In genomic region chr16:56409195-56409594, GRCh38 we compare ENCODE assay signal across 14 cellular contexts. TPM values are rescaled to one million over a fixed set of nuclear protein-coding genes. Genes with fewer than 3 reads are reported as not detected.
DNase-seq lines count a peak whose midpoint lies in the region; ATAC-seq and TF ChIP-seq lines count a peak whose summit lies in the region.
"Had no signal": no experiment of that assay in that cellular context is flagged by ENCODE, and none has a peak within 500 bp of the region (broad histone marks: within the 10 kb centered on the region; RNA-seq: fewer than 3 reads in every experiment).

No MANE protein-coding gene starts in this region.

- H3K9me3 ChIP-seq in breast epithelium (no peaks in the 10 kb centered on the region), uterus (no peaks in the 10 kb centered on the region)
- H3K9me3 ChIP-seq in CD8-positive, alpha-beta memory T cell (ENCODE audit: low read length), result no peaks in the 10 kb centered on the region
- H3K9me3 ChIP-seq: lower lobe of right lung had no signal

- H3K36me3 ChIP-seq in breast epithelium, result no peaks in the 10 kb centered on the region
- H3K36me3 ChIP-seq in uterus, result no peaks in the 10 kb centered on the region
- peaks cover 44% of the 10 kb centered on the region for H3K36me3 ChIP-seq in CD8-positive, alpha-beta memory T cell (ENCODE audit: insufficient read depth, low read length)

- no TSS peak for BruUV-seq in MCF 10A (replicated peaks; lab: Mats Ljungman, UMichigan)

- no peak for TF ChIP-seq CTCF in MCF 10A (IDR thresholded peaks at IDR 0.05; ENCODE audit: unreplicated experiment)
- no peak for TF ChIP-seq CTCF in breast epithelium (IDR thresholded peaks at IDR 0.05)
- no peak for TF ChIP-seq CTCF in type B pancreatic cell (conservative IDR thresholded peaks at IDR 0.05)
- TF ChIP-seq CTCF in uterus (IDR thresholded peaks at IDR 0.05), result no peak

- peak; percentile 83 for DNase-seq in MCF 10A (ENCODE audit: unreplicated experiment)
- DNase-seq in breast epithelium (ENCODE audit: low spot score in 2 of 2), result no peak
- DNase-seq in amniotic epithelial cell (ENCODE audit: low read depth), result peak; percentile 83
- DNase-seq in iris pigment epithelial cell (ENCODE audit: low read depth), result peak; percentile 78
- no peak for DNase-seq in type B pancreatic cell (ENCODE audit: extremely low spot score, unreplicated experiment)
- DNase-seq in uterus, result no peak
- no peak for DNase-seq in CD8-positive, alpha-beta memory T cell
- DNase-seq: lower lobe of right lung, NCI-H1436 treated with DMSO at 0.1 percent for 48 hours, NCI-H526, SHP77 treated with DMSO at 0.1 percent for 48 hours had no signal

- H3K36me3 Mint-ChIP-seq in MCF 10A (ENCODE audit: insufficient read depth, unreplicated experiment) (peaks cover 59% of the 10 kb centered on the region), type B pancreatic cell (peaks cover 39% of the 10 kb centered on the region)
- H3K36me3 Mint-ChIP-seq in CD8-positive, alpha-beta memory T cell, result peaks cover 9 to 73% (median 23%) of the 10 kb centered on the region in 3 donors

- TF ChIP-seq POLR2A in breast epithelium (IDR thresholded peaks at IDR 0.05), result no peak
- no peak for TF ChIP-seq POLR2A in uterus (IDR thresholded peaks at IDR 0.05)

- peaks cover 20% of the 10 kb centered on the region for H3K4me1 Mint-ChIP-seq in MCF 10A (ENCODE audit: insufficient read depth, unreplicated experiment)
- H3K4me1 Mint-ChIP-seq in type B pancreatic cell (ENCODE audit: unreplicated experiment), result no peaks in the 10 kb centered on the region
- peaks cover 4 to 8% (median 6%) of the 10 kb centered on the region in 3 donors for H3K4me1 Mint-ChIP-seq in CD8-positive, alpha-beta memory T cell

- ATAC-seq in HG03460 (IDR thresholded peaks at IDR 0.05; ENCODE audit: unreplicated experiment), result no peak
- ATAC-seq: GM23338, lower lobe of right lung had no signal

- no peak overlapping the region for H3K27ac Mint-ChIP-seq in MCF 10A (ENCODE audit: low read depth, unreplicated experiment)
- H3K27ac Mint-ChIP-seq in type B pancreatic cell, result peak overlapping the region; percentile 61
- no peak overlapping the region for H3K27ac Mint-ChIP-seq in CD8-positive, alpha-beta memory T cell
- H3K27ac Mint-ChIP-seq: activated naive CD8-positive, alpha-beta T cell; GM23338 had no signal

- H3K27me3 ChIP-seq in breast epithelium (no peaks in the 10 kb centered on the region), uterus (no peaks in the 10 kb centered on the region)
- no peaks in the 10 kb centered on the region for H3K27me3 ChIP-seq in CD8-positive, alpha-beta memory T cell (ENCODE audit: insufficient read depth, low read length, poor library complexity, severe bottlenecking)

- H3K9me3 Mint-ChIP-seq in MCF 10A (ENCODE audit: unreplicated experiment) (no peaks in the 10 kb centered on the region), type B pancreatic cell (no peaks in the 10 kb centered on the region)
- H3K9me3 Mint-ChIP-seq in CD8-positive, alpha-beta memory T cell, result no peaks in the 10 kb centered on the region
- H3K9me3 Mint-ChIP-seq: GM23338 had no signal

- CTCF ChIA-PET in MCF 10A (lab: Yijun Ruan, JAX), result interaction anchor here (0.9 to 1.1 kb wide), 2 partner anchors 53 to 293 kb away, joined by 3 to 4 read pairs; no protein-coding TSS in a partner anchor
- CTCF ChIA-PET in CD8-positive, alpha-beta memory T cell (lab: Charles Lee), result no interaction called here

- no peak overlapping the region for H3K4me3 Mint-ChIP-seq in MCF 10A (ENCODE audit: unreplicated experiment)
- H3K4me3 Mint-ChIP-seq in type B pancreatic cell, result no peak overlapping the region
- no peak overlapping the region for H3K4me3 Mint-ChIP-seq in CD8-positive, alpha-beta memory T cell
- H3K4me3 Mint-ChIP-seq: activated naive CD8-positive, alpha-beta T cell; GM23338 had no signal

- H3K27me3 Mint-ChIP-seq in MCF 10A (ENCODE audit: insufficient read depth, unreplicated experiment) (no peaks in the 10 kb centered on the region), type B pancreatic cell (no peaks in the 10 kb centered on the region)
- H3K27me3 Mint-ChIP-seq in CD8-positive, alpha-beta memory T cell, result no peaks in the 10 kb centered on the region
- H3K27me3 Mint-ChIP-seq: activated naive CD8-positive, alpha-beta T cell had no signal

- H3K4me1 ChIP-seq in breast epithelium (no peaks in the 10 kb centered on the region), uterus (no peaks in the 10 kb centered on the region)
- H3K4me1 ChIP-seq in CD8-positive, alpha-beta memory T cell (ENCODE audit: insufficient read depth, low read length), result no peaks in the 10 kb centered on the region
- H3K4me1 ChIP-seq: lower lobe of right lung had no signal

- intact Hi-C loops in MCF 10A (cut with micrococcal nuclease), result no loop called here
- intact Hi-C loops in breast epithelium (cut with DNase I; ENCODE audit: low total_unique reads), result no loop called here
- intact Hi-C loops in uterus (cut with DNase I; ENCODE audit: low total_unique reads), result no loop called here

- H3K4me3 ChIP-seq in breast epithelium, result no peak overlapping the region
- no peak overlapping the region for H3K4me3 ChIP-seq in uterus
- H3K4me3 ChIP-seq in CD8-positive, alpha-beta memory T cell (ENCODE audit: low read length), result no peak overlapping the region
- H3K4me3 ChIP-seq: GM23338, lower lobe of right lung had no signal

- H3K27ac ChIP-seq in breast epithelium (peak overlapping the region in 1 of 2 donors; percentile 21), uterus (no peak overlapping the region)
- no peak overlapping the region for H3K27ac ChIP-seq in CD8-positive, alpha-beta memory T cell (ENCODE audit: low read depth, low read length)
- H3K27ac ChIP-seq: lower lobe of right lung had no signal

- POLR2A ChIA-PET in MCF 10A (lab: Yijun Ruan, JAX), result interaction anchor here (1.0 to 2.1 kb wide), 7 partner anchors 12 to 42 kb away, joined by 3 to 13 read pairs (median 5); partner anchors contain the start of genes NUDT21 and OGFOD1
- POLR2A ChIA-PET in CD8-positive, alpha-beta memory T cell (lab: Charles Lee), result no interaction called here

RNA-seq across cellular contexts. Expression of gene AMFR, which starts 16.1 kb away (rescaled TPM):
- 97.2 and 109 TPM in 2 replicates for total RNA-seq in MCF 10A (2022)
- 100 to 1,000 TPM; 156 to 205 (median 188) TPM for total RNA-seq in breast epithelium
- 65.4 and 86.4 TPM in 2 replicates for total RNA-seq in type B pancreatic cell (ENCODE audit: low replicate concordance)
- 100 to 1,000 TPM in 2 of 4 donors, 10 to 100 TPM in 2; 81.5 to 190 (median 112) TPM for total RNA-seq in uterus
- 10 to 100 TPM; 64.3 to 70.1 TPM for total RNA-seq in CD8-positive, alpha-beta memory T cell
- 39.8 TPM for polyA plus RNA-seq in CD8-positive, alpha-beta memory T cell

RNA-seq across cellular contexts. Expression of gene NUDT21, which starts 41.9 kb away (rescaled TPM):
- total RNA-seq in MCF 10A (2022) (81.7 and 83.4 TPM in 2 replicates), breast epithelium (10 to 100 TPM; 53.9 to 65.3 (median 54.1) TPM), type B pancreatic cell (ENCODE audit: low replicate concordance) (139 and 148 TPM in 2 replicates), uterus (100 to 1,000 TPM in 2 of 4 donors, 10 to 100 TPM in 2; 23.1 to 184 (median 89.2) TPM)
- 100 to 1,000 TPM; 334 to 359 TPM for total RNA-seq in CD8-positive, alpha-beta memory T cell
- polyA plus RNA-seq in CD8-positive, alpha-beta memory T cell, result 77.2 TPM

RNA-seq across cellular contexts. Expression of gene OGFOD1, which starts 42.2 kb away (rescaled TPM):
- total RNA-seq in MCF 10A (2022) (68.5 and 72.5 TPM in 2 replicates), breast epithelium (10 to 100 TPM; 21.4 to 36.3 (median 25.2) TPM), type B pancreatic cell (ENCODE audit: low replicate concordance) (45.9 and 52.2 TPM in 2 replicates), uterus (10 to 100 TPM in 2 of 4 donors, 1 to 10 TPM in 2; 5.0 to 78.9 (median 20.3) TPM)
- total RNA-seq in CD8-positive, alpha-beta memory T cell, result 10 to 100 TPM; 87.9 to 91.9 TPM
- 114 TPM for polyA plus RNA-seq in CD8-positive, alpha-beta memory T cell

Comparison
In these comparisons a context has a peak if more than half of its experiments do, and no peak if none do; other contexts are left out.
1. DNase-seq: peak in MCF 10A (single experiment), amniotic epithelial cell (single experiment) and iris pigment epithelial cell (single experiment); none in breast epithelium (0 of 2), type B pancreatic cell (single experiment), uterus (0 of 2) and CD8-positive, alpha-beta memory T cell (0 of 5).